ENCODE assay signal across 35 cellular contexts in genomic region chr7:134068670-134069069, GRCh38. TPM values are rescaled to one million over a fixed set of nuclear protein-coding genes. Genes with fewer than 3 reads are reported as not detected.
"Had no signal": no experiment of that assay in that cellular context is flagged by ENCODE, and none has a peak within 500 bp of the region (broad histone marks: within the 10 kb centered on the region; RNA-seq: fewer than 3 reads in every experiment).

No MANE protein-coding gene starts in this region.

- DNase-seq: Karpas-422, Kasumi-1, MG63, MM.1S, MV-4-11, NCI-H1048, NCI-H1092, NCI-H1092 treated with DMSO at 0.1 percent for 48 hours, NCI-H1105, NCI-H1105 treated with DMSO at 0.1 percent for 48 hours, NCI-H1417, NCI-H1417 treated with DMSO at 0.1 percent for 48 hours, NCI-H1436, NCI-H1436 treated with DMSO at 0.1 percent for 48 hours, NCI-H146, NCI-H1694, NCI-H1694 treated with DMSO at 0.1 percent for 48 hours, NCI-H187 treated with DMSO at 0.1 percent for 48 hours, NCI-H1930, NCI-H2029, NCI-H2029 treated with DMSO at 0.1 percent for 48 hours, NCI-H2081, NCI-H2081 treated with DMSO at 0.1 percent for 48 hours, NCI-H2107, NCI-H2171, NCI-H2171 treated with DMSO at 0.1 percent for 48 hours, NCI-H2227 treated with DMSO at 0.1 percent for 48 hours, NCI-H226, NCI-H345, NCI-H446, NCI-H446 treated with DMSO at 0.1 percent for 48 hours, NCI-H510A, NCI-H510A treated with DMSO at 0.1 percent for 48 hours had no signal

- H3K36me3 ChIP-seq: MG63 had no signal

- H3K27ac ChIP-seq: KMS-11 had no signal

- H3K9ac ChIP-seq: KMS-11 had no signal

- H3K9me3 ChIP-seq: MG63 had no signal

- H3K27me3 ChIP-seq: MG63 had no signal

- H3K4me3 ChIP-seq: MG63 had no signal

RNA-seq across cellular contexts. Expression of gene LRGUK, which starts 58.5 kb away (rescaled TPM):
- total RNA-seq: M059J had no signal
